16 cellular contexts compared by ENCODE assay signal in genomic region chr1:110002695-110003094, GRCh38. TPM values are rescaled to one million over a fixed set of nuclear protein-coding genes. Genes with fewer than 3 reads are reported as not detected.
DNase-seq lines count a peak whose midpoint lies in the region; ATAC-seq, FAIRE-seq and TF ChIP-seq lines count a peak whose summit lies in the region.
"Had no signal": no experiment of that assay in that cellular context is flagged by ENCODE, and none has a peak within 500 bp of the region (broad histone marks: within the 10 kb centered on the region; RNA-seq: fewer than 3 reads in every experiment).

No MANE protein-coding gene starts in this region.

- ATAC-seq in HepG2 (no peak), right lobe of liver (no peak), GM19035 (IDR thresholded peaks at IDR 0.05; ENCODE audit: unreplicated experiment) (no peak), upper lobe of right lung (no peak)
- ATAC-seq: activated CD4-positive, CD25-positive, alpha-beta regulatory T cell treated with anti-CD3 and anti-CD28 coated beads, Interleukin-2, amount 50 U/mL, for 24 hours; activated naive CD4-positive, alpha-beta T cell treated with anti-CD3 and anti-CD28 coated beads, Interleukin-2, amount 50 U/mL, for 72 hours; effector memory CD8-positive, alpha-beta T cell; naive thymus-derived CD8-positive, alpha-beta T cell had no signal

- in situ Hi-C loops in HepG2 (cut with HindIII; ENCODE audit: extremely low pct_ligation_motif_present, low pct_unique_long_range_greater_than_20kb) (no loop called here), brain microvascular endothelial cell (cut with HindIII; ENCODE audit: low pct_ligation_motif_present, low sequenced_read_pairs) (no loop called here)

- no peaks in the 10 kb centered on the region for H3K9me3 Mint-ChIP-seq in nephron
- H3K9me3 Mint-ChIP-seq: activated naive CD4-positive, alpha-beta T cell treated with anti-CD3 and anti-CD28 coated beads, Interleukin-2, amount 50 U/mL, for 72 hours; effector memory CD8-positive, alpha-beta T cell; naive thymus-derived CD8-positive, alpha-beta T cell had no signal

- H4K20me1 ChIP-seq in HepG2 (ENCODE audit: insufficient read depth, low read length) = peaks cover 1% of the 10 kb centered on the region; the same call in 1 of the 2 replicates

- H3K4me3 Mint-ChIP-seq in nephron = no peak overlapping the region
- H3K4me3 Mint-ChIP-seq: effector memory CD8-positive, alpha-beta T cell had no signal

- CTCF ChIA-PET in HepG2 (lab: Yijun Ruan, JAX; ENCODE audit: low intra/inter-chr PET ratio, low total read pairs) = no interaction called here

- H3K4me1 Mint-ChIP-seq in nephron = peaks cover 58% of the 10 kb centered on the region

- WGBS in HepG2 (ENCODE audit: low lambda C conversion rate) = 97% methylated on average over 1 of the region's 1 CpG
- WGBS in right lobe of liver (ENCODE audit: insufficient coverage, low coverage, low lambda C conversion rate, missing lambda C conversion rate) = 83% methylated on average over 1 of the region's 1 CpG

- H3K27me3 Mint-ChIP-seq in nephron (ENCODE audit: low read depth) = no peaks in the 10 kb centered on the region
- H3K27me3 Mint-ChIP-seq: effector memory CD8-positive, alpha-beta T cell; naive thymus-derived CD8-positive, alpha-beta T cell had no signal

- TF ChIP-seq EP300 in HepG2 (IDR thresholded peaks at IDR 0.05; ENCODE audit: low read depth in 2 of 2, low read length in 2 of 2) = no peak
- no peak for TF ChIP-seq EP300 in HepG2 (CRISPR knock-in tag; IDR thresholded peaks at IDR 0.05; ENCODE audit: borderline replicate concordance)

- H3K36me3 ChIP-seq in HepG2 (replicated peaks in 1 of 2; ENCODE audit: control insufficient read depth in 1 of 2, insufficient read depth in 2 of 2, low read length in 2 of 2) = no peaks in the 10 kb centered on the region
- H3K36me3 ChIP-seq in right lobe of liver = no peaks in the 10 kb centered on the region
- no peaks in the 10 kb centered on the region for H3K36me3 ChIP-seq in brain microvascular endothelial cell (replicated peaks)
- H3K36me3 ChIP-seq in vagina = no peaks in the 10 kb centered on the region
- no peaks in the 10 kb centered on the region for H3K36me3 ChIP-seq in upper lobe of right lung
- H3K36me3 ChIP-seq: right atrium auricular region had no signal

- intact Hi-C loops in HepG2 (cut with micrococcal nuclease; ENCODE audit: unreplicated experiment) (no loop called here), right lobe of liver (cut with DNase I) (no loop called here), vagina (cut with DNase I) (no loop called here), upper lobe of right lung (cut with DNase I) (no loop called here)

- POLR2A ChIA-PET in HepG2 (lab: Yijun Ruan, JAX) = no interaction called here

- peaks cover 37% of the 10 kb centered on the region for H3K79me2 ChIP-seq in HepG2 (ENCODE audit: insufficient read depth, low read length)

- H3K27ac ChIP-seq in HepG2 (ENCODE audit: extremely low read length, insufficient read depth, low read length) = peak overlapping the region; percentile 55
- H3K27ac ChIP-seq in right lobe of liver = peak overlapping the region in 1 of 3 donors; percentile 35
- peak overlapping the region; percentile 87 for H3K27ac ChIP-seq in brain microvascular endothelial cell
- H3K27ac ChIP-seq in vagina = peak overlapping the region; percentile 69
- H3K27ac ChIP-seq in upper lobe of right lung = no peak overlapping the region

- no peaks in the 10 kb centered on the region for H3K27me3 ChIP-seq in HepG2 (ENCODE audit: control insufficient read depth in 1 of 2, insufficient read depth in 2 of 2, low read length in 2 of 2)
- H3K27me3 ChIP-seq in right lobe of liver = no peaks in the 10 kb centered on the region
- no peaks in the 10 kb centered on the region for H3K27me3 ChIP-seq in brain microvascular endothelial cell (replicated peaks)
- no peaks in the 10 kb centered on the region for H3K27me3 ChIP-seq in vagina
- no peaks in the 10 kb centered on the region for H3K27me3 ChIP-seq in upper lobe of right lung
- H3K27me3 ChIP-seq: right atrium auricular region had no signal

- no TSS peak for BruUV-seq in HepG2 (replicated peaks; lab: Mats Ljungman, UMichigan)

- H3K9me3 ChIP-seq in HepG2 (ENCODE audit: low read length) (no peaks in the 10 kb centered on the region), right lobe of liver (no peaks in the 10 kb centered on the region), vagina (no peaks in the 10 kb centered on the region), upper lobe of right lung (no peaks in the 10 kb centered on the region)
- H3K9me3 ChIP-seq: right atrium auricular region had no signal

- no peaks in the 10 kb centered on the region for H3K36me3 Mint-ChIP-seq in nephron (ENCODE audit: low read depth)

- FAIRE-seq in HepG2 (lab: Jason Lieb, UNC) = no peak
- FAIRE-seq: GM12891 had no signal

- peak overlapping the region; percentile 91 to 95 (median 95) for H3K27ac Mint-ChIP-seq in nephron

- no peak for DNase-seq in HepG2 (ENCODE audit: low spot score)
- DNase-seq in right lobe of liver = no peak
- DNase-seq in brain microvascular endothelial cell = no peak
- no peak for DNase-seq in vagina (ENCODE audit: extremely low spot score in 2 of 2)
- DNase-seq in superior temporal gyrus (ENCODE audit: extremely low spot score) = no peak
- DNase-seq in upper lobe of right lung = no peak
- DNase-seq: effector memory CD8-positive, alpha-beta T cell; H7; naive thymus-derived CD8-positive, alpha-beta T cell; T-helper 2 cell had no signal

- no peak overlapping the region for H3K4me2 ChIP-seq in HepG2 (ENCODE audit: low read depth, low read length)

- no peak overlapping the region for H3K4me3 ChIP-seq in HepG2 (replicated peaks in 1 of 3; ENCODE audit: insufficient read depth in 1 of 3, low read depth in 2 of 3, low read length in 3 of 3)
- no peak overlapping the region for H3K4me3 ChIP-seq in right lobe of liver
- H3K4me3 ChIP-seq in brain microvascular endothelial cell (ENCODE audit: low read depth, low read length) = no peak overlapping the region
- no peak overlapping the region for H3K4me3 ChIP-seq in vagina
- no peak overlapping the region for H3K4me3 ChIP-seq in upper lobe of right lung
- H3K4me3 ChIP-seq: right atrium auricular region had no signal

- no peak for TF ChIP-seq POLR2A in HepG2 (IDR thresholded peaks at IDR 0.05; ENCODE audit: insufficient read depth in 1 of 2, low read depth in 2 of 2, low read length in 2 of 2)
- TF ChIP-seq POLR2A in right lobe of liver (IDR thresholded peaks at IDR 0.05) = no peak
- TF ChIP-seq POLR2A in vagina (IDR thresholded peaks at IDR 0.05) = no peak

- TF ChIP-seq CTCF in HepG2 (CRISPR knock-in tag; IDR thresholded peaks at IDR 0.05) (no peak), right lobe of liver (IDR thresholded peaks at IDR 0.05) (no peak), brain microvascular endothelial cell (IDR thresholded peaks at IDR 0.05; ENCODE audit: low read depth, low read length, missing control alignments) (no peak), nephron (IDR thresholded peaks at IDR 0.05; ENCODE audit: unreplicated experiment in 3 of 3) (no peak), vagina (IDR thresholded peaks at IDR 0.05) (no peak), upper lobe of right lung (IDR thresholded peaks at IDR 0.05) (no peak)

- H3K4me1 ChIP-seq in HepG2 (ENCODE audit: insufficient read depth, low read length) (peaks cover 38% of the 10 kb centered on the region), right lobe of liver (peaks cover 0 to 52% (median 17%) of the 10 kb centered on the region in 4 donors), vagina (peaks cover 64% of the 10 kb centered on the region), upper lobe of right lung (peaks cover 49% of the 10 kb centered on the region)

- no peak overlapping the region for H2AFZ ChIP-seq in HepG2 (ENCODE audit: low read length)

- TF ChIP-seq RAD21 in HepG2 (CRISPR knock-in tag; IDR thresholded peaks at IDR 0.05) = no peak

- H3K9ac ChIP-seq in HepG2 (ENCODE audit: insufficient read depth, low read depth, low read length) = no peak overlapping the region

RNA-seq across cellular contexts. Expression of gene AHCYL1, which starts 18.1 kb away (rescaled TPM):
- total RNA-seq in HepG2 (2016; rRNA removed; fragmentation: Illumina TruSeq; extraction: Trizol) = 40.9 and 63.2 TPM in 2 replicates
- total RNA-seq in HepG2 (2016; cell fraction: cytosol; rRNA removed; fragmentation: Illumina TruSeq; extraction: Trizol; ENCODE audit: low read depth) = 3.7 and 5.4 TPM in 2 replicates
- 40.0 and 59.5 TPM in 2 replicates for total RNA-seq in HepG2 (2016; cell fraction: insoluble cytoplasmic fraction; rRNA removed; fragmentation: Illumina TruSeq; extraction: Trizol)
- total RNA-seq in HepG2 (2016; cell fraction: membrane; rRNA removed; fragmentation: Illumina TruSeq; extraction: Trizol) = 22.3 and 23.2 TPM in 2 replicates
- total RNA-seq in HepG2 (2016; cell fraction: nucleus; rRNA removed; fragmentation: Illumina TruSeq; extraction: Trizol) = 37.9 and 43.8 TPM in 2 replicates
- polyA plus RNA-seq in HepG2 (2011; rRNA removed) = 69.4 and 76.3 TPM in 2 replicates
- polyA plus RNA-seq in HepG2 (2011; cell fraction: cytosol; rRNA removed) = 38.4 and 54.0 TPM in 2 replicates
- polyA plus RNA-seq in HepG2 (2011; cell fraction: nucleus; rRNA removed) = 64.7 and 65.0 TPM in 2 replicates
- polyA plus RNA-seq in HepG2 (2012) = 76.2 and 86.9 TPM in 2 replicates
- 3.1 TPM in 2 replicates for polyA plus RNA-seq in HepG2 (2016; cell fraction: cytosol; fragmentation: Illumina TruSeq; extraction: Trizol; ENCODE audit: low read depth)
- polyA plus RNA-seq in HepG2 (2016; cell fraction: insoluble cytoplasmic fraction; fragmentation: Illumina TruSeq; extraction: Trizol; ENCODE audit: low read depth) = 70.3 and 75.5 TPM in 2 replicates
- 12.5 and 13.4 TPM in 2 replicates for polyA plus RNA-seq in HepG2 (2016; cell fraction: membrane; fragmentation: Illumina TruSeq; extraction: Trizol; ENCODE audit: low read depth)
- 70.7 and 72.2 TPM in 2 replicates for polyA plus RNA-seq in HepG2 (2016; cell fraction: nucleus; fragmentation: Illumina TruSeq; extraction: Trizol; ENCODE audit: insufficient read depth, low read depth)
- polyA minus RNA-seq in HepG2 (2011; rRNA and poly(A)+ RNA removed; ENCODE audit: low replicate concordance) = 45.5 and 101 TPM in 2 replicates
- polyA minus RNA-seq in HepG2 (2011; cell fraction: cytosol; rRNA and poly(A)+ RNA removed) = 37.5 and 49.8 TPM in 2 replicates
- polyA minus RNA-seq in HepG2 (2011; cell fraction: nucleus; rRNA and poly(A)+ RNA removed) = 38.5 and 46.5 TPM in 2 replicates
- total RNA-seq in right lobe of liver = 10 to 100 TPM; 51.4 to 77.5 (median 56.0) TPM
- total RNA-seq in vagina = 75.6 TPM
- 91.7 TPM for total RNA-seq in upper lobe of right lung

RNA-seq across cellular contexts. Expression of gene STRIP1, which starts 31.7 kb away (rescaled TPM):
- 16.3 and 27.9 TPM in 2 replicates for total RNA-seq in HepG2 (2016; rRNA removed; fragmentation: Illumina TruSeq; extraction: Trizol)
- total RNA-seq in HepG2 (2016; cell fraction: cytosol; rRNA removed; fragmentation: Illumina TruSeq; extraction: Trizol; ENCODE audit: low read depth) = 6.2 and 7.1 TPM in 2 replicates
- total RNA-seq in HepG2 (2016; cell fraction: insoluble cytoplasmic fraction; rRNA removed; fragmentation: Illumina TruSeq; extraction: Trizol) = 14.0 and 27.8 TPM in 2 replicates
- total RNA-seq in HepG2 (2016; cell fraction: membrane; rRNA removed; fragmentation: Illumina TruSeq; extraction: Trizol) = 10.0 and 13.7 TPM in 2 replicates
- total RNA-seq in HepG2 (2016; cell fraction: nucleus; rRNA removed; fragmentation: Illumina TruSeq; extraction: Trizol) = 37.6 and 44.2 TPM in 2 replicates
- polyA plus RNA-seq in HepG2 (2011; rRNA removed) = 20.9 and 26.3 TPM in 2 replicates
- 15.1 and 16.2 TPM in 2 replicates for polyA plus RNA-seq in HepG2 (2011; cell fraction: cytosol; rRNA removed)
- polyA plus RNA-seq in HepG2 (2011; cell fraction: nucleus; rRNA removed) = 91.2 and 91.4 TPM in 2 replicates
- polyA plus RNA-seq in HepG2 (2012) = 16.7 and 21.2 TPM in 2 replicates
- polyA plus RNA-seq in HepG2 (2016; cell fraction: cytosol; fragmentation: Illumina TruSeq; extraction: Trizol; ENCODE audit: low read depth) = 1.0 and 1.3 TPM in 2 replicates
- 10.0 and 11.4 TPM in 2 replicates for polyA plus RNA-seq in HepG2 (2016; cell fraction: insoluble cytoplasmic fraction; fragmentation: Illumina TruSeq; extraction: Trizol; ENCODE audit: low read depth)
- 2.5 and 2.7 TPM in 2 replicates for polyA plus RNA-seq in HepG2 (2016; cell fraction: membrane; fragmentation: Illumina TruSeq; extraction: Trizol; ENCODE audit: low read depth)
- 50.1 TPM in 2 replicates for polyA plus RNA-seq in HepG2 (2016; cell fraction: nucleus; fragmentation: Illumina TruSeq; extraction: Trizol; ENCODE audit: insufficient read depth, low read depth)
- 42.0 and 70.7 TPM in 2 replicates for polyA minus RNA-seq in HepG2 (2011; rRNA and poly(A)+ RNA removed; ENCODE audit: low replicate concordance)
- polyA minus RNA-seq in HepG2 (2011; cell fraction: cytosol; rRNA and poly(A)+ RNA removed) = 12.7 and 13.3 TPM in 2 replicates
- 70.0 and 73.5 TPM in 2 replicates for polyA minus RNA-seq in HepG2 (2011; cell fraction: nucleus; rRNA and poly(A)+ RNA removed)
- 10 to 100 TPM in 5 of 6 experiments, 1 to 10 TPM in 1; 9.9 to 15.5 (median 12.4) TPM for total RNA-seq in right lobe of liver
- 40.8 TPM for total RNA-seq in vagina
- total RNA-seq in upper lobe of right lung = 35.6 TPM
